9 cellular contexts compared by ENCODE assay signal in genomic region chr2:23803965-23804542, GRCh38.
DNase-seq lines count a peak whose midpoint lies in the region; ATAC-seq and TF ChIP-seq lines count a peak whose summit lies in the region.
"Had no signal": no experiment of that assay in that cellular context is flagged by ENCODE, and none has a peak within 500 bp of the region (broad histone marks: within the 10 kb centered on the region; RNA-seq: fewer than 3 reads in every experiment).

No MANE protein-coding gene starts in this region.

- H3K27ac ChIP-seq in OCI-LY1 (ENCODE audit: low read depth, low read length, poor library complexity, severe bottlenecking): no peak overlapping the region
- H3K27ac ChIP-seq in CD8-positive, alpha-beta memory T cell (ENCODE audit: low read depth, low read length): no peak overlapping the region

- CTCF ChIA-PET in CD8-positive, alpha-beta memory T cell (lab: Charles Lee): no interaction called here

- H3K4me3 ChIP-seq in OCI-LY1 (ENCODE audit: low read depth, low read length, poor library complexity, severe bottlenecking) (no peak overlapping the region), fibroblast of pulmonary artery (replicated peaks; ENCODE audit: low read depth, low read length) (no peak overlapping the region)
- H3K4me3 ChIP-seq in CD8-positive, alpha-beta memory T cell (ENCODE audit: low read length): no peak overlapping the region

- peak overlapping the region; percentile 16 for H3K27ac Mint-ChIP-seq in stimulated activated effector memory CD8-positive, alpha-beta T cell treated with anti-CD3 and anti-CD28 coated beads, Interleukin-12 subunit alpha, Interleukin-12 subunit beta, amount 100 ng/mL, for 72 hours
- H3K27ac Mint-ChIP-seq in CD8-positive, alpha-beta memory T cell: no peak overlapping the region

- H3K9me3 Mint-ChIP-seq in stimulated activated effector memory CD8-positive, alpha-beta T cell treated with anti-CD3 and anti-CD28 coated beads, Interleukin-12 subunit alpha, Interleukin-12 subunit beta, amount 100 ng/mL, for 72 hours: no peaks in the 10 kb centered on the region
- H3K9me3 Mint-ChIP-seq in CD8-positive, alpha-beta memory T cell: no peaks in the 10 kb centered on the region

- H3K4me1 Mint-ChIP-seq in stimulated activated effector memory CD8-positive, alpha-beta T cell treated with anti-CD3 and anti-CD28 coated beads, Interleukin-12 subunit alpha, Interleukin-12 subunit beta, amount 100 ng/mL, for 72 hours: no peaks in the 10 kb centered on the region
- H3K4me1 Mint-ChIP-seq in CD8-positive, alpha-beta memory T cell: peaks cover 0 to 4% (median 0%) of the 10 kb centered on the region in 3 donors

- no peaks in the 10 kb centered on the region for H3K9me3 ChIP-seq in OCI-LY1 (ENCODE audit: low read length)
- H3K9me3 ChIP-seq in CD8-positive, alpha-beta memory T cell (ENCODE audit: low read length): no peaks in the 10 kb centered on the region
- H3K9me3 ChIP-seq: Caco-2 had no signal

- no peak overlapping the region for H3K9ac ChIP-seq in OCI-LY1 (ENCODE audit: low read length)

- POLR2A ChIA-PET in CD8-positive, alpha-beta memory T cell (lab: Charles Lee): no interaction called here

- H3K27me3 Mint-ChIP-seq in CD8-positive, alpha-beta memory T cell: no peaks in the 10 kb centered on the region

- no peaks in the 10 kb centered on the region for H4K20me1 ChIP-seq in OCI-LY1 (ENCODE audit: insufficient read depth, low read length)

- H3K4me3 Mint-ChIP-seq in stimulated activated effector memory CD8-positive, alpha-beta T cell treated with anti-CD3 and anti-CD28 coated beads, Interleukin-12 subunit alpha, Interleukin-12 subunit beta, amount 100 ng/mL, for 72 hours: no peak overlapping the region
- H3K4me3 Mint-ChIP-seq in CD8-positive, alpha-beta memory T cell: no peak overlapping the region

- no peaks in the 10 kb centered on the region for H3K4me1 ChIP-seq in OCI-LY1 (ENCODE audit: insufficient read depth, low read length, severe bottlenecking)
- no peaks in the 10 kb centered on the region for H3K4me1 ChIP-seq in CD8-positive, alpha-beta memory T cell (ENCODE audit: insufficient read depth, low read length)
- H3K4me1 ChIP-seq: Caco-2 had no signal

- peaks cover 34% of the 10 kb centered on the region for H3K36me3 Mint-ChIP-seq in stimulated activated effector memory CD8-positive, alpha-beta T cell treated with anti-CD3 and anti-CD28 coated beads, Interleukin-12 subunit alpha, Interleukin-12 subunit beta, amount 100 ng/mL, for 72 hours
- peaks cover 0 to 41% (median 12%) of the 10 kb centered on the region in 3 donors for H3K36me3 Mint-ChIP-seq in CD8-positive, alpha-beta memory T cell

- H3K9me2 ChIP-seq in OCI-LY1 (ENCODE audit: low read depth, low read length): no peaks in the 10 kb centered on the region

- peak; percentile 63 for TF ChIP-seq CTCF in OCI-LY1 (IDR thresholded peaks at IDR 0.05; ENCODE audit: low read length)
- TF ChIP-seq CTCF in fibroblast of pulmonary artery (IDR thresholded peaks at IDR 0.05; ENCODE audit: low read length, missing control alignments): peak; percentile 35

- peaks cover 17% of the 10 kb centered on the region; the same call in 1 of the 2 replicates for H3K36me3 ChIP-seq in OCI-LY1 (ENCODE audit: insufficient read depth, low read length)
- H3K36me3 ChIP-seq in CD8-positive, alpha-beta memory T cell (ENCODE audit: insufficient read depth, low read length): no peaks in the 10 kb centered on the region

- H3K79me2 ChIP-seq in OCI-LY1 (ENCODE audit: insufficient read depth, low read length): no peaks in the 10 kb centered on the region

- DNase-seq in SIG-M5 treated with dmso at 0.1 percent for 504 hours (lab: John Stamatoyannopoulos, UW; ENCODE audit: unreplicated experiment) (peak; percentile 19), SIG-M5 (lab: John Stamatoyannopoulos, UW) (no peak), fibroblast of pulmonary artery (ENCODE audit: low read depth) (peak; percentile 33), hippocampal formation (lab: John Stamatoyannopoulos, UW) (no peak)
- no peak for DNase-seq in stimulated activated effector memory CD8-positive, alpha-beta T cell treated with anti-CD3 and anti-CD28 coated beads, Interleukin-12 subunit alpha, Interleukin-12 subunit beta, amount 100 ng/mL, for 72 hours (ENCODE audit: low spot score in 2 of 2)
- DNase-seq in CD8-positive, alpha-beta memory T cell: no peak

- H3F3A ChIP-seq in OCI-LY1 (ENCODE audit: insufficient read depth, low read length): no peaks in the 10 kb centered on the region

- ATAC-seq in stimulated activated effector memory CD8-positive, alpha-beta T cell treated with anti-CD3 and anti-CD28 coated beads, Interleukin-12 subunit alpha, Interleukin-12 subunit beta, amount 100 ng/mL, for 72 hours: no peak
- no peak for ATAC-seq in HG02623 (IDR thresholded peaks at IDR 0.05; ENCODE audit: unreplicated experiment)

- no peak overlapping the region for H3K4me2 ChIP-seq in OCI-LY1 (ENCODE audit: low read length)

- H3K27me3 ChIP-seq in OCI-LY1 (ENCODE audit: insufficient read depth, low read length): no peaks in the 10 kb centered on the region
- H3K27me3 ChIP-seq in CD8-positive, alpha-beta memory T cell (ENCODE audit: insufficient read depth, low read length, poor library complexity, severe bottlenecking): no peaks in the 10 kb centered on the region

- no peak overlapping the region for H2AFZ ChIP-seq in OCI-LY1 (ENCODE audit: low read length)

Comparison
In these comparisons a context has a peak if more than half of its experiments do, and no peak if none do; other contexts are left out.
1. DNase-seq: peak in SIG-M5 treated with dmso at 0.1 percent for 504 hours (single experiment) and fibroblast of pulmonary artery (single experiment); none in SIG-M5 (single experiment), stimulated activated effector memory CD8-positive, alpha-beta T cell treated with anti-CD3 and anti-CD28 coated beads, Interleukin-12 subunit alpha, Interleukin-12 subunit beta, amount 100 ng/mL, for 72 hours (0 of 2), hippocampal formation (0 of 2) and CD8-positive, alpha-beta memory T cell (0 of 5).